Comparison of ENCODE assay signal across 1 cellular context in the genomic region with DNA sequence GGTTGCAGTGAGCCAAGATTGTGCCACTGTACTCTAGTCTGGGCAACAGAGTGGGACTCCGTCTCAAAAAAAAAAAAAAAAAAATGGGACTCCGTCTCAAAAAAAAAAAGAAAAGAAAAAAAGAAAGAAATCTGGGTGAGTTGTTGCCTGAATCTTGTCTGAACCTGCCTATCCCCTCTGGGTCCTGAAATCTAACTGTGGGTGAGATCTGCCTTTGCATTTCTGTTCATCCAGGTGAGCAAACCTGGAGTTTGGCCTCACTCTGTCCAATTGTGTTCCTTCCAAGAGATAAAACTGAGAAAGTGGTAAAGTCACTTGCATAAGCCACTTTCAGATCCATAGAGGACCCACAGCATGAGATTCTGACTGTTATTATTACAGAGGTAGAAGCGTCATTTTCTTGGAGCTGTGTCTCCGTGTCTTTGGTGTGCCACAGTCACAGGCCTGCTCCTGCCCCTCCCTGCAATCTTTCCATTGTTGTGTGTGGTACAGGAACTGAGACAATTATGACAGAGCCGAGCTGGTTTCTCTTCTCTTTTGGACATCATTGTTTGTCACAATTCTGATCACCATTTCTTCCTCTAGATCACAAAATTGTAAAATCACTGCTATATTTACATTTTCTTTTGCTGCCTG.
TF ChIP-seq lines count a peak whose summit lies in the region.

No MANE protein-coding gene starts in this region.

TF ChIP-seq in SK-N-SH, 30 proteins besides CTCF, POLR2A, EP300 and RAD21 (continued from another document):
- TF ChIP-seq, protein P1, sequence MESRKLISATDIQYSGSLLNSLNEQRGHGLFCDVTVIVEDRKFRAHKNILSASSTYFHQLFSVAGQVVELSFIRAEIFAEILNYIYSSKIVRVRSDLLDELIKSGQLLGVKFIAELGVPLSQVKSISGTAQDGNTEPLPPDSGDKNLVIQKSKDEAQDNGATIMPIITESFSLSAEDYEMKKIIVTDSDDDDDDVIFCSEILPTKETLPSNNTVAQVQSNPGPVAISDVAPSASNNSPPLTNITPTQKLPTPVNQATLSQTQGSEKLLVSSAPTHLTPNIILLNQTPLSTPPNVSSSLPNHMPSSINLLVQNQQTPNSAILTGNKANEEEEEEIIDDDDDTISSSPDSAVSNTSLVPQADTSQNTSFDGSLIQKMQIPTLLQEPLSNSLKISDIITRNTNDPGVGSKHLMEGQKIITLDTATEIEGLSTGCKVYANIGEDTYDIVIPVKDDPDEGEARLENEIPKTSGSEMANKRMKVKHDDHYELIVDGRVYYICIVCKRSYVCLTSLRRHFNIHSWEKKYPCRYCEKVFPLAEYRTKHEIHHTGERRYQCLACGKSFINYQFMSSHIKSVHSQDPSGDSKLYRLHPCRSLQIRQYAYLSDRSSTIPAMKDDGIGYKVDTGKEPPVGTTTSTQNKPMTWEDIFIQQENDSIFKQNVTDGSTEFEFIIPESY (IDR thresholded peaks at IDR 0.05; ENCODE audit: borderline replicate concordance, low read depth): no peak
- TF ChIP-seq, protein P2, sequence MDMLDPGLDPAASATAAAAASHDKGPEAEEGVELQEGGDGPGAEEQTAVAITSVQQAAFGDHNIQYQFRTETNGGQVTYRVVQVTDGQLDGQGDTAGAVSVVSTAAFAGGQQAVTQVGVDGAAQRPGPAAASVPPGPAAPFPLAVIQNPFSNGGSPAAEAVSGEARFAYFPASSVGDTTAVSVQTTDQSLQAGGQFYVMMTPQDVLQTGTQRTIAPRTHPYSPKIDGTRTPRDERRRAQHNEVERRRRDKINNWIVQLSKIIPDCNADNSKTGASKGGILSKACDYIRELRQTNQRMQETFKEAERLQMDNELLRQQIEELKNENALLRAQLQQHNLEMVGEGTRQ (IDR thresholded peaks at IDR 0.05; ENCODE audit: borderline replicate concordance, low read depth, low read length): no peak
- TF ChIP-seq SIN3A (IDR thresholded peaks at IDR 0.05; ENCODE audit: borderline replicate concordance, low read depth, low read length): no peak
